In the genomic region with DNA sequence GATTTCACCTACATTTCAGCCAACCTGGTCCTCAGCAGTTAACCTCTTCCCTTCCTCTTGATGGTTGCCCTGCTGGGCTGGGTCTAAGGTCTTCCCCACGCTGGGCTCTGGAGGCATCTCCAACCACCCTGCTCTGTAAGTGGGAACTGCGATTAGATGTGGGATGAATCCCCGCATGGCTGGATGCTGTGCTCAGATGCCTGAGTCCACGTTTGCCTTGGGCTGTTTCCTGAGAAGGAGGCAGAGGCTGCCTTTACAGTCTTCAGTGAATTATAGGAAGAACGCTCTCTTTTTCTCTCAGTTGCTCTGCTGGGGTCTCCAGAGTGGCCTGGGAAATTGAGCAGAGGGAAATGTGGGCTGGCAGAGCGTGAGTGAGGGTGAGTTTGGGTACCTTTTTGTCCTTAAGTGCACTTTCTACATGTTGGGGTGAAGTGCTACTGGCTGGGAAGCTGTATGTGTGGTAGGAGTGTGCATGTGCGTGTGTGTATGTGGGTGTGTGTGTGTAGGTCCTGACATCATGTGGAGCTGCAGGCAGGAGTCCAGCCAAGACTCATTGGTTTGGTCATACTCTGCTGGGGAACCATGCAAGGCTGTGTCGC, we compare ENCODE assay signal across 11 cellular contexts. TPM values are rescaled to one million over a fixed set of nuclear protein-coding genes. Genes with fewer than 3 reads are reported as not detected.
DNase-seq lines count a peak whose midpoint lies in the region; ATAC-seq, FAIRE-seq and TF ChIP-seq lines count a peak whose summit lies in the region.
"Had no signal": no experiment of that assay in that cellular context is flagged by ENCODE, and none has a peak within 500 bp of the region (broad histone marks: within the 10 kb centered on the region; RNA-seq: fewer than 3 reads in every experiment).

No MANE protein-coding gene starts in this region.

- DNase-seq in MG63 = peak; percentile 3
- DNase-seq in choroid plexus epithelial cell (ENCODE audit: low read depth) = peak; percentile 4
- DNase-seq in ovary = no peak
- no peak for DNase-seq in SKM-1 (lab: John Stamatoyannopoulos, UW; ENCODE audit: unreplicated experiment)
- no peak for DNase-seq in GM19239 (ENCODE audit: insufficient read length, low spot score)
- DNase-seq: GOT3 had no signal

- peaks cover 0 to 13% (median 7%) of the 10 kb centered on the region in 11 experiments; a peak in 9 of 22 replicates for H3K27me3 ChIP-seq in BLaER1 treated with 17β-estradiol and CSF1 and Interleukin-3, amounts not matched to agents 10 nM and 100 nM
- H3K27me3 ChIP-seq in MG63 = no peaks in the 10 kb centered on the region
- H3K27me3 ChIP-seq in ovary = no peaks in the 10 kb centered on the region

- TF ChIP-seq EP300 in ovary (IDR thresholded peaks at IDR 0.05) = no peak

- ATAC-seq in HG03571 (IDR thresholded peaks at IDR 0.05; ENCODE audit: unreplicated experiment) = no peak
- ATAC-seq in GM19467 (IDR thresholded peaks at IDR 0.05; ENCODE audit: unreplicated experiment) = no peak
- ATAC-seq: K562 had no signal

- peaks cover 0 to 43% (median 0%) of the 10 kb centered on the region in 11 experiments; a peak in 4 of 22 replicates for H3K36me3 ChIP-seq in BLaER1 treated with 17β-estradiol and CSF1 and Interleukin-3, amounts not matched to agents 10 nM and 100 nM
- H3K36me3 ChIP-seq in MG63 = no peaks in the 10 kb centered on the region
- no peaks in the 10 kb centered on the region for H3K36me3 ChIP-seq in ovary

- peaks cover 0 to 10% (median 0%) of the 10 kb centered on the region in 11 experiments; a peak in 5 of 22 replicates for H4K20me1 ChIP-seq in BLaER1 treated with 17β-estradiol and CSF1 and Interleukin-3, amounts not matched to agents 10 nM and 100 nM

- H3K9ac ChIP-seq in BLaER1 treated with 17β-estradiol and CSF1 and Interleukin-3, amounts not matched to agents 10 nM and 100 nM = peak overlapping the region; percentile 44 to 90 (median 71); a peak in 21 of 22 replicates

- TF ChIP-seq CTCF in choroid plexus epithelial cell (conservative IDR thresholded peaks at IDR 0.05; ENCODE audit: low read depth, low read length) (no peak), ovary (IDR thresholded peaks at IDR 0.05) (no peak)

- peak overlapping the region; percentile 87 to 99 (median 96) for H3K4me2 ChIP-seq in BLaER1 treated with 17β-estradiol and CSF1 and Interleukin-3, amounts not matched to agents 10 nM and 100 nM

- H3K4me3 ChIP-seq in BLaER1 treated with 17β-estradiol and CSF1 and Interleukin-3, amounts not matched to agents 10 nM and 100 nM = peak overlapping the region; percentile 40 to 81 (median 60)
- H3K4me3 ChIP-seq in MG63 (no peak overlapping the region), choroid plexus epithelial cell (ENCODE audit: low read depth, low read length) (no peak overlapping the region), ovary (peak overlapping the region; percentile 0)
- H3K4me3 ChIP-seq: K562 had no signal

- peaks cover 52 to 67% (median 62%) of the 10 kb centered on the region in 10 experiments for H3K4me1 ChIP-seq in BLaER1 treated with 17β-estradiol and CSF1 and Interleukin-3, amounts not matched to agents 10 nM and 100 nM
- no peaks in the 10 kb centered on the region for H3K4me1 ChIP-seq in ovary (ENCODE audit: insufficient read depth)

- intact Hi-C loops in ovary (cut with DNase I) = no loop called here

- H3K9me3 ChIP-seq in BLaER1 treated with 17β-estradiol and CSF1 and Interleukin-3, amounts not matched to agents 10 nM and 100 nM (replicated peaks in 1 of 11) = peaks cover 12 to 28% (median 16%) of the 10 kb centered on the region in 11 experiments
- H3K9me3 ChIP-seq in MG63 = no peaks in the 10 kb centered on the region
- H3K9me3 ChIP-seq in ovary = no peaks in the 10 kb centered on the region

- H3K27ac ChIP-seq in BLaER1 treated with 17β-estradiol and CSF1 and Interleukin-3, amounts not matched to agents 10 nM and 100 nM = peak overlapping the region; percentile 47 to 86 (median 71)
- no peak overlapping the region for H3K27ac ChIP-seq in ovary

- WGBS in ovary, 3 donors = 64 to 68% (median 64%) methylated on average over 8 of the region's 8 CpGs

- no peak for FAIRE-seq in GM19239 (lab: Jason Lieb, UNC)
- FAIRE-seq: astrocyte, K562 had no signal

- no peak for TF ChIP-seq POLR2A in ovary (IDR thresholded peaks at IDR 0.05)

RNA-seq across cellular contexts. Expression of gene GIMAP8, which starts 1.5 kb away (rescaled TPM):
- not detected in 2 replicates for total RNA-seq in MG63 (2014; rRNA removed; shearing (Covaris generic); ENCODE audit: low replicate concordance)
- 10 to 100 TPM in 1 of 7 donors, 1 to 10 TPM in 6; 2.1 to 10.3 (median 5.5) TPM for total RNA-seq in ovary
- 10 to 100 TPM; 12.2 to 22.8 TPM for polyA plus RNA-seq in ovary
- total RNA-seq: astrocyte, K562 had no signal
- polyA plus RNA-seq: K562 had no signal

Comparison
In these comparisons a context has a peak if more than half of its experiments do, and no peak if none do; other contexts are left out.
1. H3K27ac ChIP-seq: peak in BLaER1 treated with 17β-estradiol and CSF1 and Interleukin-3, amounts not matched to agents 10 nM and 100 nM (11 of 11); none in ovary (0 of 2).
2. H3K4me3 ChIP-seq: peak in BLaER1 treated with 17β-estradiol and CSF1 and Interleukin-3, amounts not matched to agents 10 nM and 100 nM (10 of 10) and ovary (single experiment); none in MG63 (single experiment) and choroid plexus epithelial cell (single experiment).
3. DNase-seq: peak in MG63 (single experiment) and choroid plexus epithelial cell (single experiment); none in ovary (0 of 5), SKM-1 (single experiment) and GM19239 (single experiment).